ENCODE assay signal across 28 cellular contexts in genomic region chr3:52149021-52149420, GRCh38. TPM values are rescaled to one million over a fixed set of nuclear protein-coding genes. Genes with fewer than 3 reads are reported as not detected.
"Had no signal": no experiment of that assay in that cellular context is flagged by ENCODE, and none has a peak within 500 bp of the region (broad histone marks: within the 10 kb centered on the region; RNA-seq: fewer than 3 reads in every experiment).

No MANE protein-coding gene starts in this region.

- H3K27ac ChIP-seq: ascending aorta, brain microvascular endothelial cell, epithelial cell of prostate, esophagus squamous epithelium, gastroesophageal sphincter, heart right ventricle had no signal

- FAIRE-seq: colon, endothelial cell of umbilical vein had no signal

- DNase-seq: activated CD4-positive, alpha-beta memory T cell treated with anti-CD3 and anti-CD28 coated beads, Interleukin-2, amount 10 ng/mL, durations not matched to agents 7 days and 5 days; activated CD4-positive, alpha-beta T cell treated with anti-CD3 and anti-CD28 coated beads for 36 hours; activated CD4-positive, alpha-beta T cell treated with anti-CD3 and anti-CD28 coated beads, Interleukin-2, amount 10 ng/mL, durations not matched to agents 7 days and 5 days; activated CD4-positive, alpha-beta T cell treated with anti-CD3 and anti-CD28 coated beads, Interleukin-2, amount 50 U/mL, for 4 hours; activated CD4-positive, CD25-positive, alpha-beta regulatory T cell; activated CD4-positive, CD25-positive, alpha-beta regulatory T cell treated with anti-CD3 and anti-CD28 coated beads, Interleukin-2, amount 50 U/mL, for 72 hours; activated CD8-positive, alpha-beta memory T cell treated with anti-CD3 and anti-CD28 coated beads, Interleukin-2, amount 50 U/mL, for 48 hours; activated gamma-delta T cell; activated naive CD4-positive, alpha-beta T cell; activated naive CD4-positive, alpha-beta T cell treated with anti-CD3 and anti-CD28 coated beads, Interleukin-2, amount 10 ng/mL, durations not matched to agents 7 days and 5 days; activated T-cell treated with anti-CD3 and anti-CD28 coated beads for 4 hours; activated T-cell treated with anti-CD3 and anti-CD28 coated beads, Interleukin-2, amount 50 U/mL, for 24 hours; activated T-cell treated with anti-CD3 and anti-CD28 coated beads, Interleukin-2, amount 50 U/mL, for 72 hours; amygdala; brain microvascular endothelial cell; cortex of kidney; dermis blood vessel endothelial cell; effector CD4-positive, alpha-beta T cell; effector memory CD8-positive, alpha-beta T cell; esophagus squamous epithelium; foreskin melanocyte; heart right ventricle; T-helper 2 cell had no signal

- H3K9me3 ChIP-seq: ascending aorta, esophagus squamous epithelium, gastroesophageal sphincter, heart right ventricle had no signal

- H3K27me3 ChIP-seq: ascending aorta, brain microvascular endothelial cell, esophagus squamous epithelium, gastroesophageal sphincter, heart right ventricle had no signal

- H3K4me3 ChIP-seq: ascending aorta, esophagus squamous epithelium, gastroesophageal sphincter, heart right ventricle had no signal

- H3K36me3 ChIP-seq: ascending aorta, brain microvascular endothelial cell had no signal

- ATAC-seq: activated CD4-positive, alpha-beta T cell treated with anti-CD3 and anti-CD28 coated beads for 36 hours; activated T-cell treated with anti-CD3 and anti-CD28 coated beads, Interleukin-2, amount 50 U/mL, for 72 hours; effector memory CD8-positive, alpha-beta T cell; gastroesophageal sphincter; heart right ventricle had no signal

RNA-seq across cellular contexts. Expression of gene POC1A, which starts 5.2 kb away (rescaled TPM):
- total RNA-seq: ascending aorta had no signal
